Comparison of ENCODE assay signal across 1 cellular context in genomic region chr14:31286456-31287293, GRCh38.
A peak's percentile ranks its signal among the peaks of the same experiment; 100 is the strongest.
TF ChIP-seq lines count a peak whose summit lies in the region.

No MANE protein-coding gene starts in this region.

TF ChIP-seq in HepG2, 621 proteins besides CTCF, POLR2A, EP300 and RAD21 (continued from another document and continues in another):
- no peak for TF ChIP-seq FOXO4 (CRISPR knock-in tag; conservative IDR thresholded peaks at IDR 0.05)
- TF ChIP-seq HNF1B (CRISPR knock-in tag; IDR thresholded peaks at IDR 0.05): peak; percentile 59; the same call in 1 of the 2 replicates
- TF ChIP-seq PRDM10 (CRISPR knock-in tag; IDR thresholded peaks at IDR 0.05; ENCODE audit: low read depth): peak; percentile 53; the same call in 1 of the 2 replicates
- TF ChIP-seq HNRNPUL1 (IDR thresholded peaks at IDR 0.05; ENCODE audit: low read depth, low read length): no peak
- TF ChIP-seq TOE1 (CRISPR knock-in tag; IDR thresholded peaks at IDR 0.05): no peak; the same call in 1 of the 2 replicates
- peak; percentile 51; the same call in 1 of the 2 replicates for TF ChIP-seq ZNF362 (CRISPR knock-in tag; IDR thresholded peaks at IDR 0.05; ENCODE audit: borderline replicate concordance)
- TF ChIP-seq GABPB1 (CRISPR knock-in tag; IDR thresholded peaks at IDR 0.05): 0 out of 2 replicates have a peak, but pooled peaks have one; percentile 27
- TF ChIP-seq REPIN1 (CRISPR knock-in tag; IDR thresholded peaks at IDR 0.05; ENCODE audit: borderline replicate concordance, low read depth): peak; percentile 99
- TF ChIP-seq ZNF629 (CRISPR knock-in tag; conservative IDR thresholded peaks at IDR 0.05): no peak
- peak; percentile 78 for TF ChIP-seq IRF2 (CRISPR knock-in tag; IDR thresholded peaks at IDR 0.05)
- TF ChIP-seq MAF1 (CRISPR knock-in tag; IDR thresholded peaks at IDR 0.05; ENCODE audit: borderline replicate concordance): no peak
- TF ChIP-seq ZNF331 (CRISPR knock-in tag; IDR thresholded peaks at IDR 0.05): peak; percentile 96
- no peak for TF ChIP-seq PLRG1 (conservative IDR thresholded peaks at IDR 0.05)
- TF ChIP-seq ZNF646 (CRISPR knock-in tag; IDR thresholded peaks at IDR 0.05): peak; percentile 59; the same call in 1 of the 2 replicates
- TF ChIP-seq MIXL1 (CRISPR knock-in tag; IDR thresholded peaks at IDR 0.05): peak; percentile 91
- TF ChIP-seq RORA (CRISPR knock-in tag; IDR thresholded peaks at IDR 0.05): no peak
- no peak for TF ChIP-seq ZNF660 (CRISPR knock-in tag; IDR thresholded peaks at IDR 0.05; ENCODE audit: borderline replicate concordance, low read depth)
- peak; percentile 95 for TF ChIP-seq HBP1 (CRISPR knock-in tag; IDR thresholded peaks at IDR 0.05; ENCODE audit: low read depth)
- no peak for TF ChIP-seq JUN (CRISPR knock-in tag; IDR thresholded peaks at IDR 0.05)
- no peak for TF ChIP-seq DPF2 (CRISPR knock-in tag; IDR thresholded peaks at IDR 0.05; ENCODE audit: borderline replicate concordance, low read depth)
- no peak; the same call in 1 of the 2 replicates for TF ChIP-seq ZFP36L2 (CRISPR knock-in tag; IDR thresholded peaks at IDR 0.05)
- peak; percentile 73 for TF ChIP-seq BCL6 (CRISPR knock-in tag; IDR thresholded peaks at IDR 0.05)
- peak; percentile 94 for TF ChIP-seq TOPORS (CRISPR knock-in tag; IDR thresholded peaks at IDR 0.05)
- no peak for TF ChIP-seq PBX3 (CRISPR knock-in tag; IDR thresholded peaks at IDR 0.05; ENCODE audit: borderline replicate concordance)
- no peak for TF ChIP-seq CEBPZ (IDR thresholded peaks at IDR 0.05; ENCODE audit: low read length)
- TF ChIP-seq ZBTB33 (CRISPR knock-in tag; IDR thresholded peaks at IDR 0.05): peak; percentile 66; the same call in 1 of the 2 replicates
- peak; percentile 81; the same call in 1 of the 2 replicates for TF ChIP-seq THRA (CRISPR knock-in tag; IDR thresholded peaks at IDR 0.05; ENCODE audit: borderline replicate concordance)
- no peak for TF ChIP-seq SMARCC2 (IDR thresholded peaks at IDR 0.05)
